ENCODE assay signal across 38 cellular contexts in the genomic region with DNA sequence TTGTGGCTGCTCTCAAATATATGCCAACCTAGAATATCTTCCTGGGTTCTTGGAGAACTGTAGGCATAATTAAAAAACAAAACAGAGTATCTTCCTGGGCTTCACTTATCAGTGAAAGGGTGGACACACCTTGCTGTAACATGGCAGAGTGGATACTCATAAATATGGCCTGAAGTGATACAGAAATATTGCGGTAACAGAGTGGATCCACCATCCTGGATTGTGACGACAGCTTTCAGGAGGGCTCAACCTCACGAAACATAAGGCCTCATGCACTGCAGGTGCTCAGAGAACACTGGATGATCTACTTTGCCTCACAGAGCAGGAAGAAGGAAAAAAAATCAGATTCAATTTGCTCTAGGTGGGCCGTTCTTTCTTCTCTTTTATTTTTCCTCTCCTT.
"Had no signal": no experiment of that assay in that cellular context is flagged by ENCODE, and none has a peak within 500 bp of the region (broad histone marks: within the 10 kb centered on the region; RNA-seq: fewer than 3 reads in every experiment).

No MANE protein-coding gene starts in this region.

- H3K27me3 Mint-ChIP-seq: activated B cell treated with CpG ODN at 0.5 μM for 24 hours; activated CD4-positive, alpha-beta memory T cell treated with anti-CD3 and anti-CD28 coated beads for 36 hours; activated CD4-positive, alpha-beta T cell treated with anti-CD3 and anti-CD28 coated beads, Interleukin-2, amount 10 ng/mL, durations not matched to agents 24 days and 14 days; activated CD8-positive, alpha-beta T cell treated with anti-CD3 and anti-CD28 coated beads for 36 hours; activated naive CD8-positive, alpha-beta T cell treated with anti-CD3 and anti-CD28 coated beads for 36 hours; activated T-helper 17 cell treated with anti-CD3 and anti-CD28 coated beads, Interleukin-2, amount 50 U/mL, for 72 hours had no signal

- DNase-seq: activated B cell treated with CpG ODN at 0.5 μM for 24 hours; activated CD4-positive, alpha-beta memory T cell treated with anti-CD3 and anti-CD28 coated beads for 36 hours; activated CD4-positive, alpha-beta T cell treated with anti-CD3 and anti-CD28 coated beads for 4 hours; activated CD4-positive, alpha-beta T cell treated with anti-CD3 and anti-CD28 coated beads, Interleukin-2, amount 10 ng/mL, durations not matched to agents 24 days and 14 days; activated CD4-positive, alpha-beta T cell treated with anti-CD3 and anti-CD28 coated beads, Interleukin-2, amount 50 U/mL, for 1 hour; activated CD4-positive, alpha-beta T cell treated with anti-CD3 and anti-CD28 coated beads, Interleukin-2, amount 50 U/mL, for 4 hours; activated CD4-positive, CD25-positive, alpha-beta regulatory T cell treated with anti-CD3 and anti-CD28 coated beads, Interleukin-2, amount 50 U/mL, for 72 hours; activated CD8-positive, alpha-beta memory T cell treated with anti-CD3 and anti-CD28 coated beads, Interleukin-2, amount 50 U/mL, for 4 hours; activated CD8-positive, alpha-beta T cell treated with anti-CD3 and anti-CD28 coated beads for 36 hours; activated effector memory CD4-positive, alpha-beta T cell treated with anti-CD3 and anti-CD28 coated beads, Interleukin-2, amount 50 U/mL, for 16 hours; activated gamma-delta T cell treated with Interleukin-2 at 50 U/mL for 16 hours; activated naive CD4-positive, alpha-beta T cell; activated naive CD4-positive, alpha-beta T cell treated with anti-CD3 and anti-CD28 coated beads for 36 hours; activated naive CD4-positive, alpha-beta T cell treated with anti-CD3 and anti-CD28 coated beads, Interleukin-2, amount 50 U/mL, for 16 hours; activated naive CD8-positive, alpha-beta T cell treated with anti-CD3 and anti-CD28 coated beads for 36 hours; activated T-cell treated with anti-CD3 and anti-CD28 coated beads for 4 hours; activated T-cell treated with anti-CD3 and anti-CD28 coated beads, Interleukin-2, amount 50 U/mL, for 1 hour; activated T-cell treated with anti-CD3 and anti-CD28 coated beads, Interleukin-2, amount 50 U/mL, for 4 hours; activated T-cell treated with anti-CD3 and anti-CD28 coated beads, Interleukin-2, amount 50 U/mL, for 72 hours; adrenal gland; amniotic stem cell; aorta; body of pancreas; brain microvascular endothelial cell; central memory CD4-positive, alpha-beta T cell; SW 1271; T-helper 1 cell; T-helper 2 cell; T-helper 9 cell had no signal

- FAIRE-seq: astrocyte, TTC549 had no signal

- H3K36me3 ChIP-seq: adrenal gland, brain microvascular endothelial cell, breast epithelium had no signal

- H3K27ac Mint-ChIP-seq: activated B cell treated with CpG ODN at 0.5 μM for 24 hours; activated CD4-positive, alpha-beta memory T cell treated with anti-CD3 and anti-CD28 coated beads for 36 hours; activated CD4-positive, alpha-beta T cell treated with anti-CD3 and anti-CD28 coated beads, Interleukin-2, amount 10 ng/mL, durations not matched to agents 24 days and 14 days; activated CD8-positive, alpha-beta T cell treated with anti-CD3 and anti-CD28 coated beads for 36 hours; activated naive CD4-positive, alpha-beta T cell treated with anti-CD3 and anti-CD28 coated beads for 36 hours; activated naive CD4-positive, alpha-beta T cell treated with anti-CD3 and anti-CD28 coated beads, Interleukin-2, amount 50 U/mL, for 72 hours; activated naive CD8-positive, alpha-beta T cell treated with anti-CD3 and anti-CD28 coated beads for 36 hours; activated T-cell treated with anti-CD3 and anti-CD28 coated beads, Interleukin-2, amount 50 U/mL, for 72 hours; activated T-helper 1 cell treated with anti-CD3 and anti-CD28 coated beads, Interleukin-12 subunit alpha, Interleukin-12 subunit beta, Interleukin-2, Interleukin-4 antibody, amounts not matched to agents 30 ng/mL and 10 ng/mL and 1 ng/mL, durations not matched to agents 14 hours and 24 hours and 36 hours; activated T-helper 17 cell treated with anti-CD3 and anti-CD28 coated beads, Interleukin-2, amount 50 U/mL, for 72 hours; T-helper 1 cell treated with Interleukin-12 subunit alpha and Interleukin-12 subunit beta and Interleukin-4 antibody, amounts not matched to agents 30 μg/mL and 1 μg/mL, for 36 hours; T-helper 2 cell treated with Interferon-gamma antibody and Interleukin-4, amounts not matched to agents 5 μg/mL and 100 μg/mL, for 36 hours had no signal

- H3K4me3 ChIP-seq: adrenal gland, body of pancreas, breast epithelium had no signal

- H3K27me3 ChIP-seq: adrenal gland, body of pancreas, brain microvascular endothelial cell, breast epithelium had no signal

- H3K9me3 Mint-ChIP-seq: activated CD4-positive, alpha-beta T cell treated with anti-CD3 and anti-CD28 coated beads, Interleukin-2, amount 10 ng/mL, durations not matched to agents 24 days and 14 days; activated CD8-positive, alpha-beta T cell treated with anti-CD3 and anti-CD28 coated beads for 36 hours; activated naive CD4-positive, alpha-beta T cell treated with anti-CD3 and anti-CD28 coated beads for 36 hours; activated naive CD8-positive, alpha-beta T cell treated with anti-CD3 and anti-CD28 coated beads for 36 hours; activated T-cell treated with anti-CD3 and anti-CD28 coated beads, Interleukin-2, amount 50 U/mL, for 4 hours; activated T-helper 1 cell treated with anti-CD3 and anti-CD28 coated beads, Interleukin-12 subunit alpha, Interleukin-12 subunit beta, Interleukin-2, Interleukin-4 antibody, amounts not matched to agents 30 ng/mL and 10 ng/mL and 1 ng/mL, durations not matched to agents 14 hours and 24 hours and 36 hours; T-helper 1 cell treated with Interleukin-12 subunit alpha and Interleukin-12 subunit beta and Interleukin-4 antibody, amounts not matched to agents 30 μg/mL and 1 μg/mL, for 36 hours; T-helper 2 cell treated with Interferon-gamma antibody and Interleukin-4, amounts not matched to agents 5 μg/mL and 100 μg/mL, for 36 hours had no signal

- H3K4me1 ChIP-seq: body of pancreas, breast epithelium had no signal

- H3K4me3 Mint-ChIP-seq: activated B cell treated with CpG ODN at 0.5 μM for 24 hours; activated CD4-positive, alpha-beta memory T cell treated with anti-CD3 and anti-CD28 coated beads for 36 hours; activated CD4-positive, alpha-beta T cell treated with anti-CD3 and anti-CD28 coated beads, Interleukin-2, amount 10 ng/mL, durations not matched to agents 24 days and 14 days; activated CD8-positive, alpha-beta T cell treated with anti-CD3 and anti-CD28 coated beads for 36 hours; activated naive CD4-positive, alpha-beta T cell treated with anti-CD3 and anti-CD28 coated beads for 36 hours; activated naive CD8-positive, alpha-beta T cell treated with anti-CD3 and anti-CD28 coated beads for 36 hours; activated T-cell treated with anti-CD3 and anti-CD28 coated beads, Interleukin-2, amount 50 U/mL, for 4 hours; activated T-cell treated with anti-CD3 and anti-CD28 coated beads, Interleukin-2, amount 50 U/mL, for 72 hours; activated T-helper 1 cell treated with anti-CD3 and anti-CD28 coated beads, Interleukin-12 subunit alpha, Interleukin-12 subunit beta, Interleukin-2, Interleukin-4 antibody, amounts not matched to agents 30 ng/mL and 10 ng/mL and 1 ng/mL, durations not matched to agents 14 hours and 24 hours and 36 hours; activated T-helper 17 cell treated with anti-CD3 and anti-CD28 coated beads, Interleukin-2, amount 50 U/mL, for 72 hours; T-helper 1 cell treated with Interleukin-12 subunit alpha and Interleukin-12 subunit beta and Interleukin-4 antibody, amounts not matched to agents 30 μg/mL and 1 μg/mL, for 36 hours; T-helper 2 cell treated with Interferon-gamma antibody and Interleukin-4, amounts not matched to agents 5 μg/mL and 100 μg/mL, for 36 hours had no signal

- H3K4me1 Mint-ChIP-seq: activated B cell treated with CpG ODN at 0.5 μM for 24 hours; activated CD4-positive, alpha-beta T cell treated with anti-CD3 and anti-CD28 coated beads, Interleukin-2, amount 10 ng/mL, durations not matched to agents 24 days and 14 days; activated naive CD8-positive, alpha-beta T cell treated with anti-CD3 and anti-CD28 coated beads for 36 hours; activated T-helper 17 cell treated with anti-CD3 and anti-CD28 coated beads, Interleukin-2, amount 50 U/mL, for 72 hours had no signal

- H3K9me3 ChIP-seq: adrenal gland, body of pancreas had no signal

- H3K27ac ChIP-seq: adrenal gland, body of pancreas, breast epithelium, VCaP had no signal
